1 cellular context compared by ENCODE assay signal in genomic region chr1:16145988-16146887, GRCh38.
TF ChIP-seq lines count a peak whose summit lies in the region.

No MANE protein-coding gene starts in this region.

TF ChIP-seq in K562, 482 proteins besides CTCF, POLR2A, EP300 and RAD21 (continued from another document and continues in another):
- TF ChIP-seq BRF2 (IDR thresholded peaks at IDR 0.05; ENCODE audit: borderline replicate concordance, insufficient read depth, insufficient read length) = no peak
- TF ChIP-seq ZBED1 (IDR thresholded peaks at IDR 0.05) = peak; percentile 51; the same call in 1 of the 2 replicates
- TF ChIP-seq POU5F1 (IDR thresholded peaks at IDR 0.05; ENCODE audit: borderline replicate concordance, low read depth, low read length, partially characterized antibody) = no peak
- TF ChIP-seq ZNF561 (CRISPR knock-in tag; conservative IDR thresholded peaks at IDR 0.05) = no peak
- 0 out of 2 replicates have a peak, but pooled peaks have one; percentile 15 for TF ChIP-seq PML (IDR thresholded peaks at IDR 0.05; ENCODE audit: low read length)
- TF ChIP-seq ZNF217 (CRISPR knock-in tag; IDR thresholded peaks at IDR 0.05) = no peak
- no peak for TF ChIP-seq MLX (CRISPR knock-in tag; conservative IDR thresholded peaks at IDR 0.05)
- TF ChIP-seq, protein P1, sequence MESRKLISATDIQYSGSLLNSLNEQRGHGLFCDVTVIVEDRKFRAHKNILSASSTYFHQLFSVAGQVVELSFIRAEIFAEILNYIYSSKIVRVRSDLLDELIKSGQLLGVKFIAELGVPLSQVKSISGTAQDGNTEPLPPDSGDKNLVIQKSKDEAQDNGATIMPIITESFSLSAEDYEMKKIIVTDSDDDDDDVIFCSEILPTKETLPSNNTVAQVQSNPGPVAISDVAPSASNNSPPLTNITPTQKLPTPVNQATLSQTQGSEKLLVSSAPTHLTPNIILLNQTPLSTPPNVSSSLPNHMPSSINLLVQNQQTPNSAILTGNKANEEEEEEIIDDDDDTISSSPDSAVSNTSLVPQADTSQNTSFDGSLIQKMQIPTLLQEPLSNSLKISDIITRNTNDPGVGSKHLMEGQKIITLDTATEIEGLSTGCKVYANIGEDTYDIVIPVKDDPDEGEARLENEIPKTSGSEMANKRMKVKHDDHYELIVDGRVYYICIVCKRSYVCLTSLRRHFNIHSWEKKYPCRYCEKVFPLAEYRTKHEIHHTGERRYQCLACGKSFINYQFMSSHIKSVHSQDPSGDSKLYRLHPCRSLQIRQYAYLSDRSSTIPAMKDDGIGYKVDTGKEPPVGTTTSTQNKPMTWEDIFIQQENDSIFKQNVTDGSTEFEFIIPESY (CRISPR knock-in tag; IDR thresholded peaks at IDR 0.05) = 0 out of 2 replicates have a peak, but pooled peaks have one; percentile 25
- peak; percentile 79 for TF ChIP-seq SMARCA5 (IDR thresholded peaks at IDR 0.05)
- peak; percentile 94 for TF ChIP-seq TEAD4 (IDR thresholded peaks at IDR 0.05; ENCODE audit: low read length)
- TF ChIP-seq TEAD4 (CRISPR knock-in tag; IDR thresholded peaks at IDR 0.05; ENCODE audit: borderline replicate concordance) = peak; percentile 87; the same call in 1 of the 2 replicates
- TF ChIP-seq RFX7 (CRISPR knock-in tag; IDR thresholded peaks at IDR 0.05) = no peak
- TF ChIP-seq GMEB1 (CRISPR knock-in tag; IDR thresholded peaks at IDR 0.05) = no peak
- no peak for TF ChIP-seq SNIP1 (IDR thresholded peaks at IDR 0.05; ENCODE audit: low read depth)
- no peak for TF ChIP-seq POLR2H (tag; IDR thresholded peaks at IDR 0.05; ENCODE audit: low read depth)
- no peak for TF ChIP-seq XRCC3 (IDR thresholded peaks at IDR 0.05)
- no peak for TF ChIP-seq PCBP2 (IDR thresholded peaks at IDR 0.05; ENCODE audit: low read depth, low read length, poor library complexity, severe bottlenecking)
- peak; percentile 91 for TF ChIP-seq CBFA2T3 (IDR thresholded peaks at IDR 0.05)
- no peak for TF ChIP-seq PRPF4 (IDR thresholded peaks at IDR 0.05; ENCODE audit: insufficient read depth, low read depth, low read length, poor library complexity, severe bottlenecking)
- TF ChIP-seq SMAD4 (CRISPR knock-in tag; conservative IDR thresholded peaks at IDR 0.05) = peak; percentile 96
- peak; percentile 76 for TF ChIP-seq SOX6 (IDR thresholded peaks at IDR 0.05)
- TF ChIP-seq PURB (CRISPR knock-in tag; IDR thresholded peaks at IDR 0.05; ENCODE audit: low read depth) = no peak
- TF ChIP-seq CHCHD3 (CRISPR knock-in tag; IDR thresholded peaks at IDR 0.05) = no peak
- no peak for TF ChIP-seq ZBTB17 (CRISPR knock-in tag; IDR thresholded peaks at IDR 0.05)
- peak; percentile 97 for TF ChIP-seq TAF9B (IDR thresholded peaks at IDR 0.05; ENCODE audit: partially characterized antibody)
- TF ChIP-seq BRF1 (IDR thresholded peaks at IDR 0.05; ENCODE audit: borderline replicate concordance, extremely low read depth, insufficient read length) = no peak
- TF ChIP-seq TARDBP (IDR thresholded peaks at IDR 0.05) = 0 out of 2 replicates have a peak, but pooled peaks have one; percentile 43
- no peak for TF ChIP-seq ILF3 (IDR thresholded peaks at IDR 0.05; ENCODE audit: borderline replicate concordance)
- TF ChIP-seq SP1 (CRISPR knock-in tag; IDR thresholded peaks at IDR 0.05) = peak; percentile 35; the same call in 1 of the 2 replicates
- TF ChIP-seq RUNX1 (IDR thresholded peaks at IDR 0.05; ENCODE audit: low read depth) = no peak; the same call in 1 of the 2 replicates
- peak; percentile 83 for TF ChIP-seq POLR2G (IDR thresholded peaks at IDR 0.05; ENCODE audit: low read depth, low read length)
- TF ChIP-seq ZNF395 (CRISPR knock-in tag; IDR thresholded peaks at IDR 0.05) = no peak
- TF ChIP-seq ATF7 (IDR thresholded peaks at IDR 0.05) = peak; percentile 97
- no peak for TF ChIP-seq ZNF551 (CRISPR knock-in tag; IDR thresholded peaks at IDR 0.05)
- TF ChIP-seq, protein P2, sequence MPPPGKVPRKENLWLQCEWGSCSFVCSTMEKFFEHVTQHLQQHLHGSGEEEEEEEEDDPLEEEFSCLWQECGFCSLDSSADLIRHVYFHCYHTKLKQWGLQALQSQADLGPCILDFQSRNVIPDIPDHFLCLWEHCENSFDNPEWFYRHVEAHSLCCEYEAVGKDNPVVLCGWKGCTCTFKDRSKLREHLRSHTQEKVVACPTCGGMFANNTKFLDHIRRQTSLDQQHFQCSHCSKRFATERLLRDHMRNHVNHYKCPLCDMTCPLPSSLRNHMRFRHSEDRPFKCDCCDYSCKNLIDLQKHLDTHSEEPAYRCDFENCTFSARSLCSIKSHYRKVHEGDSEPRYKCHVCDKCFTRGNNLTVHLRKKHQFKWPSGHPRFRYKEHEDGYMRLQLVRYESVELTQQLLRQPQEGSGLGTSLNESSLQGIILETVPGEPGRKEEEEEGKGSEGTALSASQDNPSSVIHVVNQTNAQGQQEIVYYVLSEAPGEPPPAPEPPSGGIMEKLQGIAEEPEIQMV (tag; conservative IDR thresholded peaks at IDR 0.05; ENCODE audit: low read depth) = no peak
- TF ChIP-seq, protein P3, sequence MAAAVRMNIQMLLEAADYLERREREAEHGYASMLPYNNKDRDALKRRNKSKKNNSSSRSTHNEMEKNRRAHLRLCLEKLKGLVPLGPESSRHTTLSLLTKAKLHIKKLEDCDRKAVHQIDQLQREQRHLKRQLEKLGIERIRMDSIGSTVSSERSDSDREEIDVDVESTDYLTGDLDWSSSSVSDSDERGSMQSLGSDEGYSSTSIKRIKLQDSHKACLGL (CRISPR knock-in tag; IDR thresholded peaks at IDR 0.05; ENCODE audit: borderline replicate concordance, poor library complexity, severe bottlenecking) = no peak
- TF ChIP-seq ZNF780A (CRISPR knock-in tag; IDR thresholded peaks at IDR 0.05) = no peak
- peak; percentile 92 for TF ChIP-seq VEZF1 (CRISPR knock-in tag; IDR thresholded peaks at IDR 0.05)
- TF ChIP-seq STAT6 (CRISPR knock-in tag; IDR thresholded peaks at IDR 0.05) = 0 out of 2 replicates have a peak, but pooled peaks have one; percentile 8
- no peak for TF ChIP-seq SRSF7 (optimal IDR thresholded peaks at IDR 0.05; ENCODE audit: low read depth, low read length)
- TF ChIP-seq LCOR (CRISPR knock-in tag; IDR thresholded peaks at IDR 0.05) = 0 out of 2 replicates have a peak, but pooled peaks have one; percentile 35
- TF ChIP-seq, protein P4, sequence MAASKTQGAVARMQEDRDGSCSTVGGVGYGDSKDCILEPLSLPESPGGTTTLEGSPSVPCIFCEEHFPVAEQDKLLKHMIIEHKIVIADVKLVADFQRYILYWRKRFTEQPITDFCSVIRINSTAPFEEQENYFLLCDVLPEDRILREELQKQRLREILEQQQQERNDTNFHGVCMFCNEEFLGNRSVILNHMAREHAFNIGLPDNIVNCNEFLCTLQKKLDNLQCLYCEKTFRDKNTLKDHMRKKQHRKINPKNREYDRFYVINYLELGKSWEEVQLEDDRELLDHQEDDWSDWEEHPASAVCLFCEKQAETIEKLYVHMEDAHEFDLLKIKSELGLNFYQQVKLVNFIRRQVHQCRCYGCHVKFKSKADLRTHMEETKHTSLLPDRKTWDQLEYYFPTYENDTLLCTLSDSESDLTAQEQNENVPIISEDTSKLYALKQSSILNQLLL (CRISPR knock-in tag; IDR thresholded peaks at IDR 0.05; ENCODE audit: borderline replicate concordance) = no peak
- TF ChIP-seq, protein P5, sequence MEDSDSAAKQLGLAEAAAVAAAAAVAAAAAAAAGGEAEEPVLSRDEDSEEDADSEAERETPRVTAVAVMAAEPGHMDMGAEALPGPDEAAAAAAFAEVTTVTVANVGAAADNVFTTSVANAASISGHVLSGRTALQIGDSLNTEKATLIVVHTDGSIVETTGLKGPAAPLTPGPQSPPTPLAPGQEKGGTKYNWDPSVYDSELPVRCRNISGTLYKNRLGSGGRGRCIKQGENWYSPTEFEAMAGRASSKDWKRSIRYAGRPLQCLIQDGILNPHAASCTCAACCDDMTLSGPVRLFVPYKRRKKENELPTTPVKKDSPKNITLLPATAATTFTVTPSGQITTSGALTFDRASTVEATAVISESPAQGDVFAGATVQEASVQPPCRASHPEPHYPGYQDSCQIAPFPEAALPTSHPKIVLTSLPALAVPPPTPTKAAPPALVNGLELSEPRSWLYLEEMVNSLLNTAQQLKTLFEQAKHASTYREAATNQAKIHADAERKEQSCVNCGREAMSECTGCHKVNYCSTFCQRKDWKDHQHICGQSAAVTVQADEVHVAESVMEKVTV (CRISPR knock-in tag; IDR thresholded peaks at IDR 0.05) = no peak
- no peak for TF ChIP-seq FOXJ3 (CRISPR knock-in tag; IDR thresholded peaks at IDR 0.05)
- TF ChIP-seq CBX5 (IDR thresholded peaks at IDR 0.05; ENCODE audit: borderline replicate concordance, low read depth) = no peak
- TF ChIP-seq ZSCAN29 (IDR thresholded peaks at IDR 0.05) = peak; percentile 55; the same call in 1 of the 2 replicates
- TF ChIP-seq, protein P6, sequence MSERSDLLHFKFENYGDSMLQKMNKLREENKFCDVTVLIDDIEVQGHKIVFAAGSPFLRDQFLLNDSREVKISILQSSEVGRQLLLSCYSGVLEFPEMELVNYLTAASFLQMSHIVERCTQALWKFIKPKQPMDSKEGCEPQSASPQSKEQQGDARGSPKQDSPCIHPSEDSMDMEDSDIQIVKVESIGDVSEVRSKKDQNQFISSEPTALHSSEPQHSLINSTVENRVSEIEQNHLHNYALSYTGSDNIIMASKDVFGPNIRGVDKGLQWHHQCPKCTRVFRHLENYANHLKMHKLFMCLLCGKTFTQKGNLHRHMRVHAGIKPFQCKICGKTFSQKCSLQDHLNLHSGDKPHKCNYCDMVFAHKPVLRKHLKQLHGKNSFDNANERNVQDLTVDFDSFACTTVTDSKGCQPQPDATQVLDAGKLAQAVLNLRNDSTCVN (CRISPR knock-in tag; IDR thresholded peaks at IDR 0.05) = no peak
- TF ChIP-seq RBBP5 (IDR thresholded peaks at IDR 0.05; ENCODE audit: borderline replicate concordance, insufficient read depth, low read length, poor library complexity, severe bottlenecking) = peak; percentile 56
- 0 out of 2 replicates have a peak, but pooled peaks have one; percentile 13 for TF ChIP-seq MECOM (CRISPR knock-in tag; IDR thresholded peaks at IDR 0.05)
